ENCODE assay signal across 17 cellular contexts in the genomic region with DNA sequence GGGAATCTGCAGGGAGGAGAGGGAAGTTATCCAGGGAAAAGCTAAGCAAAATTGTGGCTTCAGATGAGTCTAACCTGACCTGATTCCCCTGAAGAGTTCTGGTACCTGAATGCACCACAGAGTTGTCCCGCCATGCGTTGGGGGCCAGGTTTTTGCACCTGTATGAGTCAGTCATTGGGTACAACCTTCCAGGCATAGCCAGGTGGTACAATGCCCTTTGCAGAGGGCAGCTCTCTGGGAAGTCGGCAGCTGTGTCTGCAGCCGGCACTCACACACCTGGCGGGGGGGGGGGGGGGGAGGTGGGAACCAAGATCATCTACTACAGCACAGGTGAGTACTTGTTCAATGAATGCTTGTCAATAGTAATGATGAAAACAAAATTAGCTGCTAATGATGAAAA. TPM values are rescaled to one million over a fixed set of nuclear protein-coding genes. Genes with fewer than 3 reads are reported as not detected.
DNase-seq lines count a peak whose midpoint lies in the region; ATAC-seq and TF ChIP-seq lines count a peak whose summit lies in the region.
"Had no signal": no experiment of that assay in that cellular context is flagged by ENCODE, and none has a peak within 500 bp of the region (broad histone marks: within the 10 kb centered on the region; RNA-seq: fewer than 3 reads in every experiment).

No MANE protein-coding gene starts in this region.

- H3K4me3 Mint-ChIP-seq in natural killer cell = no peak overlapping the region
- H3K4me3 Mint-ChIP-seq: CD4-positive, alpha-beta memory T cell; H9; T-helper 17 cell had no signal

- ATAC-seq in mucosa of descending colon (peak; percentile 33), HG03442 (IDR thresholded peaks at IDR 0.05; ENCODE audit: unreplicated experiment) (no peak), natural killer cell (no peak)
- ATAC-seq: T-helper 17 cell had no signal

- TF ChIP-seq CTCF in mucosa of descending colon (IDR thresholded peaks at IDR 0.05) = no peak
- no peak for TF ChIP-seq CTCF in natural killer cell (IDR thresholded peaks at IDR 0.05)

- H3K9me3 Mint-ChIP-seq in natural killer cell = no peaks in the 10 kb centered on the region
- H3K9me3 Mint-ChIP-seq: CD4-positive, alpha-beta memory T cell had no signal

- intact Hi-C loops in mucosa of descending colon (cut with DNase I, micrococcal nuclease) (no loop called here), natural killer cell (cut with micrococcal nuclease) (loop anchor here (5.0 to 10.0 kb wide), 2 partner anchors 160 to 583 kb away; no protein-coding TSS in a partner anchor)

- no peak overlapping the region for H3K27ac Mint-ChIP-seq in natural killer cell
- H3K27ac Mint-ChIP-seq: CD4-positive, alpha-beta memory T cell; H9; T-helper 17 cell had no signal

- no peaks in the 10 kb centered on the region for H3K36me3 Mint-ChIP-seq in natural killer cell
- H3K36me3 Mint-ChIP-seq: CD4-positive, alpha-beta memory T cell had no signal

- H3K4me1 Mint-ChIP-seq in natural killer cell = peaks cover 6 to 11% of the 10 kb centered on the region in 2 donors

- H3K27me3 Mint-ChIP-seq in natural killer cell (ENCODE audit: low read depth in 2 of 2) = peaks cover 6 to 7% of the 10 kb centered on the region in 2 donors

- DNase-seq in NCI-H1417 (lab: John Stamatoyannopoulos, UW) (peak; percentile 26 to 67 (median 36)), NCI-H1417 treated with DMSO at 0.1 percent for 48 hours (lab: John Stamatoyannopoulos, UW) (no peak), DMS153 (lab: John Stamatoyannopoulos, UW) (peak; percentile 55), NCI-H510A (lab: John Stamatoyannopoulos, UW) (peak; percentile 68), mucosa of descending colon (peak in 1 of 3 donors; percentile 37), foreskin melanocyte (no peak), natural killer cell (no peak)
- DNase-seq: CD4-positive, alpha-beta memory T cell; EL; H9; MG63; NCI-H2081 treated with DMSO at 0.1 percent for 48 hours; NCI-H524; RPMI8226; SJCRH30; T-helper 17 cell had no signal

- no peak overlapping the region for H3K4me3 ChIP-seq in mucosa of descending colon
- H3K4me3 ChIP-seq: MG63, SJCRH30 had no signal

- H3K4me1 ChIP-seq in mucosa of descending colon (ENCODE audit: low read depth) = peaks cover 6% of the 10 kb centered on the region

- H3K36me3 ChIP-seq in mucosa of descending colon (ENCODE audit: low read depth) = no peaks in the 10 kb centered on the region
- H3K36me3 ChIP-seq: MG63, SJCRH30 had no signal

- H3K9me3 ChIP-seq in mucosa of descending colon = no peaks in the 10 kb centered on the region
- H3K9me3 ChIP-seq: MG63, SJCRH30 had no signal

RNA-seq across cellular contexts. Expression of a gene that starts 52.5 kb away (rescaled TPM):
- total RNA-seq in mucosa of descending colon (10 to 100 TPM; 32.4 to 70.7 (median 43.0) TPM), natural killer cell (100 to 1,000 TPM; 129 to 132 (median 130) TPM)

Comparison
In these comparisons a context has a peak if more than half of its experiments do, and no peak if none do; other contexts are left out.
1. DNase-seq: peak in NCI-H1417 (3 of 3), DMS153 (single experiment) and NCI-H510A (single experiment); none in NCI-H1417 treated with DMSO at 0.1 percent for 48 hours (single experiment), foreskin melanocyte (single experiment) and natural killer cell (single experiment).